ENCODE assay signal across 18 cellular contexts in the genomic region with DNA sequence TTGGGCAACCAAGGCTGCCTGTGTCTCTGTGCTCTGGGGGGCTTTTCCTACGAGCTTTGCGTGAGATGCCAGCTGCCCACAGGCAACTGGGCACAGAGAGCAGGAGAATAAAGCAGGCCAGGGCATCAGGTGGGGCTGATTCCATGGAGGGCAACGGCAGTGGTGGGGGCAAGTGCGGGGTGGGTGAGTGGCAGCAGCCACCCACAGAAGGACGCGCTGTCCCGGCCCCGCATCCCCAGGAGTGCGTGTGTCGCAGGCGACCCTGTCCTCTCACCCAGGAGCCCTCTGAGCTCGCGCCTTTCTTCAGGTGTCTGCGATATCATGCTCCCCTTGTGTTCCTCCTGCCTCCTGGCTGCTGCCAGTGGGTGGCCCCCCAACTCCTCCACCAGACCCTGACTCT.
DNase-seq lines count a peak whose midpoint lies in the region; ATAC-seq and TF ChIP-seq lines count a peak whose summit lies in the region.
"Had no signal": no experiment of that assay in that cellular context is flagged by ENCODE, and none has a peak within 500 bp of the region (broad histone marks: within the 10 kb centered on the region; RNA-seq: fewer than 3 reads in every experiment).

No MANE protein-coding gene starts in this region.

- H3K27ac Mint-ChIP-seq in neural crest cell (ENCODE audit: unreplicated experiment), result peak overlapping the region; percentile 63
- H3K27ac Mint-ChIP-seq: CD8-positive, alpha-beta memory T cell had no signal

- H3K4me1 ChIP-seq in right cardiac atrium (ENCODE audit: control insufficient read depth, insufficient read depth, low read length), result no peaks in the 10 kb centered on the region
- H3K4me1 ChIP-seq in right atrium auricular region, result peaks cover 0 to 19% of the 10 kb centered on the region in 2 donors
- H3K4me1 ChIP-seq: A549, BE2C, BLaER1, Caco-2 had no signal

- H3K36me3 ChIP-seq in right atrium auricular region, result no peaks in the 10 kb centered on the region
- H3K36me3 ChIP-seq: BE2C, BLaER1 had no signal

- peaks cover 5% of the 10 kb centered on the region for H3K9me3 Mint-ChIP-seq in neural crest cell
- H3K9me3 Mint-ChIP-seq: CD4-positive, alpha-beta memory T cell; CD4-positive, CD25-positive, alpha-beta regulatory T cell; CD8-positive, alpha-beta memory T cell had no signal

- intact Hi-C loops in right cardiac atrium (cut with DNase I), result loop anchor here in 1 of 4 donors (10.0 kb wide), 1 partner anchor 358 kb away; no protein-coding TSS in a partner anchor

- H3K9me3 ChIP-seq in right cardiac atrium (ENCODE audit: control insufficient read depth, low read length) (no peaks in the 10 kb centered on the region), right atrium auricular region (no peaks in the 10 kb centered on the region)
- H3K9me3 ChIP-seq: A549, BE2C, BLaER1 had no signal

- H3K4me1 Mint-ChIP-seq in neural crest cell, result peaks cover 5% of the 10 kb centered on the region
- H3K4me1 Mint-ChIP-seq: CD4-positive, CD25-positive, alpha-beta regulatory T cell had no signal

- H3K27ac ChIP-seq in right cardiac atrium (ENCODE audit: low read length) (no peak overlapping the region), right atrium auricular region (no peak overlapping the region)
- H3K27ac ChIP-seq: 22Rv1, A549, BLaER1 had no signal

- TF ChIP-seq CTCF in right atrium auricular region (IDR thresholded peaks at IDR 0.05) (no peak), neural crest cell (conservative IDR thresholded peaks at IDR 0.05) (no peak)

- H3K36me3 Mint-ChIP-seq in neural crest cell (ENCODE audit: low read depth), result peaks cover 20% of the 10 kb centered on the region
- H3K36me3 Mint-ChIP-seq: CD14-positive monocyte had no signal

- ATAC-seq in right cardiac atrium, result no peak
- ATAC-seq: A549 had no signal

- DNase-seq in right cardiac atrium (peak in 2 of 3 donors; percentile 26 to 30), right atrium auricular region (ENCODE audit: low spot score) (no peak), neural crest cell (ENCODE audit: low read depth, low spot score) (no peak), AG08396 (ENCODE audit: low spot score) (no peak)
- DNase-seq in activated naive CD4-positive, alpha-beta T cell treated with anti-CD3 and anti-CD28 coated beads, Interleukin-2, amount 50 U/mL, for 16 hours, result no peak
- DNase-seq: BE2C; C1 segment of cervical spinal cord; Caco-2; Calu3; CD4-positive, alpha-beta memory T cell; CD4-positive, CD25-positive, alpha-beta regulatory T cell; CD8-positive, alpha-beta memory T cell; DMS79 treated with DMSO at 0.1 percent for 48 hours; GF-D8 had no signal

- H3K4me3 Mint-ChIP-seq in neural crest cell, result no peak overlapping the region
- H3K4me3 Mint-ChIP-seq: CD14-positive monocyte; CD4-positive, alpha-beta memory T cell; CD4-positive, CD25-positive, alpha-beta regulatory T cell had no signal

- 96% methylated on average over 14 of the region's 14 CpGs for WGBS in right cardiac atrium

- H3K27me3 ChIP-seq in right cardiac atrium (ENCODE audit: control insufficient read depth, insufficient read depth) (no peaks in the 10 kb centered on the region), right atrium auricular region (no peaks in the 10 kb centered on the region)
- H3K27me3 ChIP-seq: BE2C, BLaER1 had no signal

- H3K4me3 ChIP-seq in right cardiac atrium (ENCODE audit: low read length), result no peak overlapping the region
- H3K4me3 ChIP-seq in right atrium auricular region, result no peak overlapping the region
- H3K4me3 ChIP-seq: A549, BLaER1 had no signal

- no peaks in the 10 kb centered on the region for H3K27me3 Mint-ChIP-seq in neural crest cell (ENCODE audit: low read depth)
- H3K27me3 Mint-ChIP-seq: CD4-positive, alpha-beta memory T cell; CD4-positive, CD25-positive, alpha-beta regulatory T cell; CD8-positive, alpha-beta memory T cell had no signal

Comparison
In these comparisons a context has a peak if more than half of its experiments do, and no peak if none do; other contexts are left out.
1. DNase-seq: peak in right cardiac atrium (2 of 3); none in right atrium auricular region (single experiment), neural crest cell (single experiment), AG08396 (single experiment) and activated naive CD4-positive, alpha-beta T cell treated with anti-CD3 and anti-CD28 coated beads, Interleukin-2, amount 50 U/mL, for 16 hours (single experiment).